Comparison of ENCODE assay signal across 8 cellular contexts in the genomic region with DNA sequence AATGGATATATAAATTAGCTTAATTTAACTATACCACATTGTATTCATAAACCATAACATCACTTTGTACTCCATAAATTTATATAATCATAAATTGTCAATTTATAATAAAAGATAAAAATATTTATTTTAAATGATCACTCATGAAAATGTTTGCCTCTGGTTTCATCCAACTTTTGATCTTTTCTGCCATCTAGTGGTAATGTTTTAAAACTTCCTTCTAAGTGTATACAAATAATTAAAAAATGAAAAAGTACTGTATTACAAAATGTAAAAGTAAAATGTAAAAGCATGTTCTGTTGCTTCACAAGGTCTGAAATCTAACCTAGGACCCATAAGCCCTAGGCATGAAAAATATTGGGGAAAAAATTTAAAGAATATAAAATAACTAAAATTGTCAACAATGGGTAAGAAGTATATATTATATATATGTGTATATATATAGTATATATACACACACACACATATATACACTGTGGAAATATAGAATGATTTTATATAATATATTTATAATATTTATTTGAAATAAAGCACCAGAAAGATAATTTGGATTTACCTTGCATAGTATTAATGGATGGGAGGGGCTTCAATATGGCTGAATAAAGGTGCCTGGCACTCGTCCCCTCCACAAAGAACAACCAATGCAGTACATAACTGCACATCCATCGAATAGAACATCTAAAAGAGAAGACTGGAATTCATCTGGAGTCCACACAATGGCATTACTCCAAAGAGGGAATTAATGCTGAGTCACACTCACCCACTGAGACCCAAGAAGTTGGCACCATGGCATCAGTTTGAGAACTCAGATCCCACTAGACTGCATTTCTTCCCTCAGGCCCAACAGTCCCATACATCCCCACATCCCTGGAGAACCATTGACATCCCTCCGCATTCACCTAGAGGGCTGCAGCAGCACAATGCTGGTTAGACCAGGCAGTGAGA. TPM values are rescaled to one million over a fixed set of nuclear protein-coding genes. Genes with fewer than 3 reads are reported as not detected.
DNase-seq lines count a peak whose midpoint lies in the region; ATAC-seq, FAIRE-seq and TF ChIP-seq lines count a peak whose summit lies in the region.

No MANE protein-coding gene starts in this region.

- DNase-seq in AML-193 (lab: John Stamatoyannopoulos, UW) (peak; percentile 36 to 71), H54 (ENCODE audit: insufficient read length, low spot score) (no peak), NCI-H460 (ENCODE audit: extremely low read depth, low read depth) (peak; percentile 52), choroid plexus epithelial cell (ENCODE audit: low read depth) (peak; percentile 75), nucleus accumbens (lab: John Stamatoyannopoulos, UW) (no peak)

- H3K4me3 ChIP-seq in choroid plexus epithelial cell (ENCODE audit: low read depth, low read length) (no peak overlapping the region), neural cell (ENCODE audit: low read length) (no peak overlapping the region)

- no peaks in the 10 kb centered on the region for H3K27me3 ChIP-seq in neural cell (ENCODE audit: insufficient read depth, low read depth, low read length)

- no peak overlapping the region for H3K27ac ChIP-seq in neural cell (ENCODE audit: low read length)

- TF ChIP-seq EP300 in neural cell (conservative IDR thresholded peaks at IDR 0.05; ENCODE audit: poor library complexity, severe bottlenecking) = no peak

- no peak for TF ChIP-seq POLR2A in H54 (IDR thresholded peaks at IDR 0.05; ENCODE audit: low read depth, low read length)

- no peaks in the 10 kb centered on the region for H3K36me3 ChIP-seq in neural cell (ENCODE audit: insufficient read depth, low read length)

- FAIRE-seq in H54 (lab: Jason Lieb, UNC) = peak; percentile 69

- ATAC-seq in HG03108 (IDR thresholded peaks at IDR 0.05; ENCODE audit: unreplicated experiment) = no peak
- no peak for ATAC-seq in HG03521 (IDR thresholded peaks at IDR 0.05; ENCODE audit: unreplicated experiment)

- no peaks in the 10 kb centered on the region for H3K79me2 ChIP-seq in neural cell (replicated peaks; ENCODE audit: insufficient read depth, low read length)

- no peak overlapping the region for H3K4me2 ChIP-seq in neural cell (ENCODE audit: low read length)

- H3K9me2 ChIP-seq in neural cell (ENCODE audit: insufficient read depth, low read length) = no peaks in the 10 kb centered on the region

- no peak overlapping the region for H2AFZ ChIP-seq in neural cell (ENCODE audit: low read depth, low read length)

- TF ChIP-seq RAD21 in neural cell (conservative IDR thresholded peaks at IDR 0.05) = peak; percentile 76

- H4K20me1 ChIP-seq in neural cell (ENCODE audit: insufficient read depth) = no peaks in the 10 kb centered on the region

- H3F3A ChIP-seq in neural cell (ENCODE audit: insufficient read depth, low read length, poor library complexity, severe bottlenecking) = no peaks in the 10 kb centered on the region

- no peak overlapping the region for H3K9ac ChIP-seq in neural cell (ENCODE audit: low read length)

- H3K9me3 ChIP-seq in neural cell (ENCODE audit: low read length) = no peaks in the 10 kb centered on the region

- TF ChIP-seq CTCF in choroid plexus epithelial cell (conservative IDR thresholded peaks at IDR 0.05; ENCODE audit: low read depth, low read length) (peak; percentile 42), neural cell (IDR thresholded peaks at IDR 0.05; ENCODE audit: poor library complexity, severe bottlenecking) (peak; percentile 67)

TF ChIP-seq in neural cell, 6 proteins besides CTCF, POLR2A, EP300 and RAD21:
- TF ChIP-seq SMC3 (conservative IDR thresholded peaks at IDR 0.05; ENCODE audit: poor library complexity) (peak; percentile 74), MXI1 (conservative IDR thresholded peaks at IDR 0.05; ENCODE audit: poor library complexity, severe bottlenecking) (no peak)
TF ChIP-seq in neural cell: peak in this region for 1.

RNA-seq across cellular contexts. Expression of gene ANXA1, which starts 32.5 kb away (rescaled TPM):
- total RNA-seq in NCI-H460 (2014; rRNA removed; shearing (Covaris generic)) = 617 and 627 TPM in 2 replicates
- polyA plus RNA-seq in NCI-H460 (2014; cell fraction: nucleus; rRNA removed) = 490 and 549 TPM in 2 replicates
- 4.1 and 5.8 TPM in 2 replicates for polyA plus RNA-seq in neural cell
- 1.3 and 2.2 TPM in 2 replicates for polyA minus RNA-seq in neural cell

Comparison
In these comparisons a context has a peak if more than half of its experiments do, and no peak if none do; other contexts are left out.
1. DNase-seq: peak in AML-193 (2 of 2), NCI-H460 (single experiment) and choroid plexus epithelial cell (single experiment); none in H54 (single experiment) and nucleus accumbens (0 of 56).